1 cellular context compared by ENCODE assay signal in the genomic region with DNA sequence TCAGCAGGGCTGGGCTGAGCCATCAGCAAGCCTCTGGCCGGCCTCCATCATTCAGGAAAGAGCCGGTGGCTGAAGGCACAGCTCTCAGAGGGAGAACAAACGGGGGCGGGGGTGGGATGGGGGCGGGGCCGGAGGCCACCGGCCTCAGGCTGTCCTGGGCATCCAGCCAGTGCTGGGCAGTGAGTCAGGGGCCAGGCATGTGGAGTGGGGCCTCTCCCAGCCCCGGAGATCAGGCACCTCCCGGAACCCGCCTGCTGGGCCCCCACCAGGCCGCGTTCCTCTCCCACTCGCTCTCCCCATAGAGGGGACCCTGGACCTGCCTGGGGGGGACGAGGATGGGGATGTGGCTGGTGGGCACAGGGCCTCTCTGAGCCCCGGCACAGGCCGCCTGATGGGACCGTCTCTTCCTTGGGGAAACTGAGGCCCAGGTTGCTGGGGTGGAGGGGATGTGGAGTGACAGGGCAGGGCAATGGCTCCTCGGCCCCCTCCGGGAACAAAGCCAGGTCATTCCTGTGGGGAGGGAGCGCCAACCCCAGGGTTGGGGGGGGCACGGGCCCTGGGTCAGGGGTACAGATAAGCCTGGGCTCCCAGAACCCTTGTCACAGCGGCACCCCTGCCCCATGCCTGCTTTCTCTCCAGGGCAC.
A peak's percentile ranks its signal among the peaks of the same experiment; 100 is the strongest.
TF ChIP-seq lines count a peak whose summit lies in the region.

No MANE protein-coding gene starts in this region.

TF ChIP-seq in K562, 482 proteins besides CTCF, POLR2A, EP300 and RAD21 (continues in another document):
- TF ChIP-seq SIN3B (IDR thresholded peaks at IDR 0.05; ENCODE audit: low read depth) = no peak
- no peak for TF ChIP-seq HNRNPLL (IDR thresholded peaks at IDR 0.05; ENCODE audit: low read depth, low read length, poor library complexity, severe bottlenecking)
- 0 out of 2 replicates have a peak, but pooled peaks have one; percentile 33 for TF ChIP-seq ZFX (CRISPR knock-in tag; IDR thresholded peaks at IDR 0.05)
- TF ChIP-seq TEAD1 (CRISPR knock-in tag; IDR thresholded peaks at IDR 0.05) = peak; percentile 58 to 67; a peak in 2 of 4 replicates
- peak in 1 of 2 experiments; percentile 12 for TF ChIP-seq E2F6 (IDR thresholded peaks at IDR 0.05; ENCODE audit: borderline replicate concordance in 1 of 2, extremely low read depth in 1 of 2, insufficient read depth in 1 of 2, insufficient read length in 1 of 2, low read depth in 1 of 2, low read length in 1 of 2, poor library complexity in 1 of 2, severe bottlenecking in 1 of 2)
- TF ChIP-seq ZNF354B (CRISPR knock-in tag; IDR thresholded peaks at IDR 0.05) = no peak
- peak; percentile 24 for TF ChIP-seq CCNT2 (IDR thresholded peaks at IDR 0.05; ENCODE audit: borderline replicate concordance, extremely low read depth, insufficient read length, low read depth, low read length)
- no peak for TF ChIP-seq KDM2B (CRISPR knock-in tag; IDR thresholded peaks at IDR 0.05)
- TF ChIP-seq RBM22 (IDR thresholded peaks at IDR 0.05; ENCODE audit: low read depth, low read length, poor library complexity, severe bottlenecking) = peak; percentile 93
- peak; percentile 82 for TF ChIP-seq VEZF1 (CRISPR knock-in tag; IDR thresholded peaks at IDR 0.05)
- TF ChIP-seq MBD2 (IDR thresholded peaks at IDR 0.05; ENCODE audit: borderline replicate concordance, low read depth) = 0 out of 2 replicates have a peak, but pooled peaks have one; percentile 26
- peak; percentile 47 for TF ChIP-seq ARID1B (IDR thresholded peaks at IDR 0.05)
- TF ChIP-seq, protein P1, sequence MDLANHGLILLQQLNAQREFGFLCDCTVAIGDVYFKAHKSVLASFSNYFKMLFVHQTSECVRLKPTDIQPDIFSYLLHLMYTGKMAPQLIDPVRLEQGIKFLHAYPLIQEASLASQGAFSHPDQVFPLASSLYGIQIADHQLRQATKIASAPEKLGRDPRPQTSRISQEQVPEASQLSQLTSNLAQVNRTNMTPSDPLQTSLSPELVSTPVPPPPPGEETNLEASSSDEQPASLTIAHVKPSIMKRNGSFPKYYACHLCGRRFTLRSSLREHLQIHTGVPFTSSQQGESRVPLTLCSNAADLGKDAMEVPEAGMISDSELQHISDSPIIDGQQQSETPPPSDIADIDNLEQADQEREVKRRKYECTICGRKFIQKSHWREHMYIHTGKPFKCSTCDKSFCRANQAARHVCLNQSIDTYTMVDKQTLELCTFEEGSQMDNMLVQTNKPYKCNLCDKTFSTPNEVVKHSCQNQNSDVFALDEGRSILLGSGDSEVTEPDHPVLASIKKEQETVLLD (IDR thresholded peaks at IDR 0.05) = no peak
- TF ChIP-seq ZNF77 (CRISPR knock-in tag; IDR thresholded peaks at IDR 0.05) = no peak
- no peak for TF ChIP-seq ZC3H4 (CRISPR knock-in tag; IDR thresholded peaks at IDR 0.05; ENCODE audit: borderline replicate concordance)
- TF ChIP-seq MEF2A (IDR thresholded peaks at IDR 0.05; ENCODE audit: control insufficient read depth, low read depth, low read length) = no peak
- TF ChIP-seq CREB1 (IDR thresholded peaks at IDR 0.05) = no peak
- TF ChIP-seq CREB1 (CRISPR knock-in tag; IDR thresholded peaks at IDR 0.05) = no peak
- no peak for TF ChIP-seq TEAD2 (tag; IDR thresholded peaks at IDR 0.05)
- TF ChIP-seq MAZ (CRISPR knock-in tag; conservative IDR thresholded peaks at IDR 0.05 in 1 of 2, IDR thresholded peaks at IDR 0.05 in 1 of 2) = peak in 1 of 2 experiments; percentile 41; a peak in 3 of 4 replicates
- TF ChIP-seq ETV6 (IDR thresholded peaks at IDR 0.05; ENCODE audit: borderline replicate concordance in 1 of 2, low read depth in 2 of 2, low read length in 1 of 2) = 0 out of 4 replicates have a peak, but pooled peaks of 1 of the 2 experiments have one; percentile 25
- TF ChIP-seq ETV6 (CRISPR knock-in tag; IDR thresholded peaks at IDR 0.05; ENCODE audit: borderline replicate concordance) = no peak
- no peak for TF ChIP-seq KAT7 (CRISPR knock-in tag; IDR thresholded peaks at IDR 0.05; ENCODE audit: borderline replicate concordance)
- TF ChIP-seq KHSRP (IDR thresholded peaks at IDR 0.05) = no peak
- no peak for TF ChIP-seq CBX8 (IDR thresholded peaks at IDR 0.05; ENCODE audit: borderline replicate concordance, extremely low read depth, low read depth, low read length, poor library complexity, severe bottlenecking)
- TF ChIP-seq NFE2L1 (tag; IDR thresholded peaks at IDR 0.05; ENCODE audit: borderline replicate concordance, low read depth) = no peak
- no peak for TF ChIP-seq USF2 (CRISPR knock-in tag; IDR thresholded peaks at IDR 0.05)
- 0 out of 2 replicates have a peak, but pooled peaks have one; percentile 12 for TF ChIP-seq MTA3 (IDR thresholded peaks at IDR 0.05; ENCODE audit: borderline replicate concordance)
- no peak for TF ChIP-seq CAMTA2 (CRISPR knock-in tag; conservative IDR thresholded peaks at IDR 0.05)
- TF ChIP-seq ZNF695 (CRISPR knock-in tag; IDR thresholded peaks at IDR 0.05) = no peak
- TF ChIP-seq HSF4 (CRISPR knock-in tag; IDR thresholded peaks at IDR 0.05; ENCODE audit: borderline replicate concordance) = no peak
- TF ChIP-seq, protein P2, sequence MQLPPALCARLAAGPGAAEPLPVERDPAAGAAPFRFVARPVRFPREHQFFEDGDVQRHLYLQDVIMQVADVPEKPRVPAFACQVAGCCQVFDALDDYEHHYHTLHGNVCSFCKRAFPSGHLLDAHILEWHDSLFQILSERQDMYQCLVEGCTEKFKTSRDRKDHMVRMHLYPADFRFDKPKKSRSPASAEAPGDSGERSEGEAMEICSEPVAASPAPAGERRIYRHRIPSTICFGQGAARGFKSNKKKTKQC (CRISPR knock-in tag; IDR thresholded peaks at IDR 0.05) = no peak
- TF ChIP-seq JUNB (CRISPR knock-in tag; conservative IDR thresholded peaks at IDR 0.05) = no peak
- TF ChIP-seq SMARCA5 (IDR thresholded peaks at IDR 0.05) = no peak; the same call in 1 of the 2 replicates
- TF ChIP-seq ZNF561 (CRISPR knock-in tag; conservative IDR thresholded peaks at IDR 0.05) = 0 out of 2 replicates have a peak, but pooled peaks have one; percentile 51
- no peak for TF ChIP-seq MLX (CRISPR knock-in tag; conservative IDR thresholded peaks at IDR 0.05)
- TF ChIP-seq ZNF583 (CRISPR knock-in tag; IDR thresholded peaks at IDR 0.05) = no peak
- TF ChIP-seq ZBTB7A (IDR thresholded peaks at IDR 0.05; ENCODE audit: borderline replicate concordance, control insufficient read depth, low read depth, low read length) = peak; percentile 74; the same call in 1 of the 2 replicates
- TF ChIP-seq KLF10 (CRISPR knock-in tag; IDR thresholded peaks at IDR 0.05) = no peak
- 0 out of 2 replicates have a peak, but pooled peaks have one; percentile 20 for TF ChIP-seq SMARCC2 (IDR thresholded peaks at IDR 0.05; ENCODE audit: low read depth)
- TF ChIP-seq, protein P3, sequence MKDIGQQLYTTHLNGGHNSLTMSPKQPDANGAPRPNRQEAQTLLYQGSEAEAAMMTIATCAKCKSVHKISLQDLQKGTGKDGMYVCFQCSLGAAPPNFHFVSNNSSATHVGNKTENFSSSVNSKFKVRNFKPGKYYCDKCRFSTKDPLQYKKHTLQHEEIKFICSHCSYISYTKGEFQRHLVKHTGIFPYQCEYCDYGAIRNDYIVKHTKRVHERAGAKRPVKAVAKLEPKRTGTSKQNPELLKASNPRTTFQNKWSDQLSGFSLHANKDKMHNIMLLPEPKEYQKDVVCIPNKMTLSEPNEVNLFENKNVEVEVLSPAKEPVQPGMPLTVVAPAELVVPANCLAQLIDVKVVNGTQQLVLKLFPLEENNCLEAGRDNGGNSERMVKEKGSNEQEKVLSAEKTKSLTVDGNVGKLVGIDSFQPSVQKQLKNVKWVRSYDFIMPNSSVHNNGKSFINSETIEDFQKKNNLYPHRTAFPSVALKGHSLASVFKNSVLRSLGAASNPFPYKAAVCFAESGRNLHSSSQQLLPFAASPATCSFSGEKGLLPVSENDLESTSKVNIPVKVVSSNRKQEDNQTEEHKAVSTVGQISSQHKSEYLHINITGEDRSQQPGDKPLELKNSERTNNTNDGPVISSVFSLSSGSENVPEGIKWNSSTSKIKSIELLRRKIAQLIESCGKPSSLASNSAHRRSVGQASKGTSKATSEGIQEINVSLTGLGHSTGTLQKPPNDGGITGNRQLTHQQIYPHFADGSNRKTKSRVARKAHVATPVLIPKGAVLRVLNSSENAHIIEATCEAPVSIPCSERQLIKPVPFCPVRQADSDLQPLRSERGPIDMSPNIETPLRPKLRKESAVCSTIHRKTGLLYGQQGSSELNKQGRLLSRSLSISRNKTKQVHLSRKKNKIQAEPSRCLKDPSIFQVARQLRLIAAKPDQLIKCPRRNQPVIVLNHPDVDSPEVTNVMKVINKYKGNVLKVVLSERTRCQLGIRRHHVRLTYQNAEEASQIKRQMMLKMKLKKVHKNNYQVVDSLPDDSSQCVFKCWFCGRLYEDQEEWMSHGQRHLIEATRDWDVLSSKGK (CRISPR knock-in tag; IDR thresholded peaks at IDR 0.05) = no peak
- peak; percentile 65 for TF ChIP-seq DPF2 (IDR thresholded peaks at IDR 0.05)
- peak in 2 of 3 experiments; percentile 13 to 41 for TF ChIP-seq YY1 (IDR thresholded peaks at IDR 0.05; ENCODE audit: borderline replicate concordance in 1 of 3, control insufficient read depth in 1 of 3, extremely low read depth in 1 of 3, insufficient read depth in 3 of 3, insufficient read length in 1 of 3, insufficient replicate concordance in 2 of 3, low read depth in 1 of 3, low read length in 2 of 3)
- peak; percentile 41 for TF ChIP-seq HMGN3 (IDR thresholded peaks at IDR 0.05; ENCODE audit: borderline replicate concordance, extremely low read depth, insufficient read length, low read depth, low read length)
- TF ChIP-seq ZNF740 (CRISPR knock-in tag; IDR thresholded peaks at IDR 0.05) = peak; percentile 91
- no peak; a peak in 1 of 4 replicates for TF ChIP-seq ZNF740 (tag; IDR thresholded peaks at IDR 0.05)
- TF ChIP-seq DLX4 (CRISPR knock-in tag; IDR thresholded peaks at IDR 0.05) = no peak
- TF ChIP-seq EWSR1 (IDR thresholded peaks at IDR 0.05; ENCODE audit: borderline replicate concordance, low read depth, partially characterized antibody) = no peak
- TF ChIP-seq TFAP4 (CRISPR knock-in tag; IDR thresholded peaks at IDR 0.05; ENCODE audit: borderline replicate concordance) = no peak
- TF ChIP-seq KLF13 (tag; IDR thresholded peaks at IDR 0.05; ENCODE audit: borderline replicate concordance, low read depth) = no peak
- no peak for TF ChIP-seq U2AF2 (optimal IDR thresholded peaks at IDR 0.05; ENCODE audit: low read depth, low read length)
- TF ChIP-seq ZNF41 (CRISPR knock-in tag; conservative IDR thresholded peaks at IDR 0.05) = no peak
